In the genomic region with DNA sequence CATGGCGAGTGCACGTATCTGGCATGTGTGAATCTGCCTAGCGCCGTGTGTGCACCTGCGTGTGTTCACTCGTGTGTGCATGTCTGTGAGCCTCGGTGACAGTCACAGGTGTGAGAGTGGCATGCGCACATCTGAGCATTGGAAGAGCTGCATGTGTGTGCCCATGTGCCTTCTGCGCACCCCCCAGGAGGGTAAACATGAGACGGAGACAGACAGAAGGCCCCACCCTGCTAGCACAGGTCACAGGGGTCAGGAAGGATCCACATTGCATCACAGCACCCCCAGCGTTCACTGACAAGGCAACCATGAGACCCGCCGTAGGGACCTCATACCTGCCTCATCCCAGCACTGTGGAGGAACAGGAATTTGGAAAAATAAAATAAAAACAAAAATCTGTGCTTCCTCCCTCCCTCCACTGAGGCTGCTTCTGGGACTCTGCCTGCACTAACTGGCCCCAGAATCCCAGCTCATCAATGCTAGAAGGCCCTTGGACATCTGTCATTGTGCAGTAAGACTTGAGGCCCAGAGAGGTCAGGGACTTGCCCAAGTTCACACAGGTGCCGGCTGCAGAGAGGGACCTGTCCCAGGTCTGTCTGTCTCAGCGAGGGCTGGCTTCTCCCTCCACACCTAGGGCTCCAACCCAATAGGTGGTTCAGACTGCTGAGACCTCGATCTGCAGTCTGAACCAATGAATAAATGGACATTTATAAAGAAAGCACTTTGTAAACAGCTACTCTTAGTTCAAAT, we compare ENCODE assay signal across 36 cellular contexts.
"Had no signal": no experiment of that assay in that cellular context is flagged by ENCODE, and none has a peak within 500 bp of the region (broad histone marks: within the 10 kb centered on the region; RNA-seq: fewer than 3 reads in every experiment).

No MANE protein-coding gene starts in this region.

- H3K9me3 Mint-ChIP-seq: activated CD4-positive, alpha-beta T cell treated with anti-CD3 and anti-CD28 coated beads, Interleukin-2, amount 10 ng/mL, durations not matched to agents 7 days and 5 days; activated naive CD4-positive, alpha-beta T cell treated with anti-CD3 and anti-CD28 coated beads for 36 hours; activated naive CD4-positive, alpha-beta T cell treated with anti-CD3 and anti-CD28 coated beads, Interleukin-2, amount 50 U/mL, for 72 hours; activated T-cell treated with anti-CD3 and anti-CD28 coated beads, Interleukin-2, amount 50 U/mL, for 4 hours; activated T-helper 1 cell treated with anti-CD3 and anti-CD28 coated beads, Interleukin-12 subunit alpha, Interleukin-12 subunit beta, Interleukin-2, Interleukin-4 antibody, amounts not matched to agents 30 ng/mL and 10 ng/mL and 1 ng/mL, durations not matched to agents 14 hours and 24 hours and 36 hours; T-helper 2 cell treated with Interferon-gamma antibody and Interleukin-4, amounts not matched to agents 5 μg/mL and 100 μg/mL, for 36 hours had no signal

- H3K4me3 Mint-ChIP-seq: activated CD4-positive, alpha-beta T cell treated with anti-CD3 and anti-CD28 coated beads for 36 hours; activated CD4-positive, alpha-beta T cell treated with anti-CD3 and anti-CD28 coated beads, Interleukin-2, amount 10 ng/mL, durations not matched to agents 7 days and 5 days; activated CD8-positive, alpha-beta T cell treated with anti-CD3 and anti-CD28 coated beads, Interleukin-2, amount 10 ng/mL, durations not matched to agents 7 days and 5 days; activated naive CD4-positive, alpha-beta T cell treated with anti-CD3 and anti-CD28 coated beads for 36 hours; activated T-cell treated with anti-CD3 and anti-CD28 coated beads, Interleukin-2, amount 50 U/mL, for 4 hours; activated T-helper 1 cell treated with anti-CD3 and anti-CD28 coated beads, Interleukin-12 subunit alpha, Interleukin-12 subunit beta, Interleukin-2, Interleukin-4 antibody, amounts not matched to agents 30 ng/mL and 10 ng/mL and 1 ng/mL, durations not matched to agents 14 hours and 24 hours and 36 hours; T-helper 2 cell treated with Interferon-gamma antibody and Interleukin-4, amounts not matched to agents 5 μg/mL and 100 μg/mL, for 36 hours had no signal

- DNase-seq: activated CD4-positive, alpha-beta T cell treated with anti-CD3 and anti-CD28 coated beads for 36 hours; activated CD4-positive, alpha-beta T cell treated with anti-CD3 and anti-CD28 coated beads, Interleukin-2, amount 10 ng/mL, durations not matched to agents 7 days and 5 days; activated CD4-positive, alpha-beta T cell treated with anti-CD3 and anti-CD28 coated beads, Interleukin-2, amount 50 U/mL, for 48 hours; activated CD8-positive, alpha-beta T cell treated with anti-CD3 and anti-CD28 coated beads, Interleukin-2, amount 10 ng/mL, durations not matched to agents 7 days and 5 days; activated gamma-delta T cell treated with Interleukin-2 at 50 U/mL for 16 hours; activated naive CD4-positive, alpha-beta T cell treated with anti-CD3 and anti-CD28 coated beads for 36 hours; activated T-cell treated with anti-CD3 and anti-CD28 coated beads for 4 hours; activated T-cell treated with anti-CD3 and anti-CD28 coated beads, Interleukin-2, amount 50 U/mL, for 4 hours; adrenal gland; body of pancreas; caudate nucleus; cerebellar nuclear complex; Kasumi-1; KBM-7; MG63; NCI-H1048; NCI-H1105 treated with DMSO at 0.1 percent for 48 hours; NCI-H1436; NCI-H1694; NCI-H2029; NCI-H2107; NCI-H2171; NCI-H510A; NCI-H526; NCI-H748 treated with DMSO at 0.1 percent for 48 hours; OCI-M1; SHP77; SJCRH30 had no signal

- FAIRE-seq: astrocyte, bronchial epithelial cell, TTC549 had no signal

- H3K9me3 ChIP-seq: adrenal gland, body of pancreas, MG63, SJCRH30 had no signal

- H3K27ac Mint-ChIP-seq: activated CD4-positive, alpha-beta T cell treated with anti-CD3 and anti-CD28 coated beads, Interleukin-2, amount 10 ng/mL, durations not matched to agents 7 days and 5 days; activated CD8-positive, alpha-beta T cell treated with anti-CD3 and anti-CD28 coated beads, Interleukin-2, amount 10 ng/mL, durations not matched to agents 7 days and 5 days; activated naive CD4-positive, alpha-beta T cell treated with anti-CD3 and anti-CD28 coated beads for 36 hours; activated T-helper 1 cell treated with anti-CD3 and anti-CD28 coated beads, Interleukin-12 subunit alpha, Interleukin-12 subunit beta, Interleukin-2, Interleukin-4 antibody, amounts not matched to agents 30 ng/mL and 10 ng/mL and 1 ng/mL, durations not matched to agents 14 hours and 24 hours and 36 hours; T-helper 2 cell treated with Interferon-gamma antibody and Interleukin-4, amounts not matched to agents 5 μg/mL and 100 μg/mL, for 36 hours had no signal

- H3K27me3 ChIP-seq: adrenal gland, body of pancreas, MG63, SJCRH30 had no signal

- H3K27ac ChIP-seq: adrenal gland, body of pancreas, SJCRH30, SK-N-MC had no signal

- H3K27me3 Mint-ChIP-seq: activated CD4-positive, alpha-beta T cell treated with anti-CD3 and anti-CD28 coated beads for 36 hours; activated CD4-positive, alpha-beta T cell treated with anti-CD3 and anti-CD28 coated beads, Interleukin-2, amount 10 ng/mL, durations not matched to agents 7 days and 5 days had no signal

- H3K4me3 ChIP-seq: adrenal gland, body of pancreas, MG63, SJCRH30, SK-N-MC had no signal

- ATAC-seq: activated CD4-positive, alpha-beta T cell treated with anti-CD3 and anti-CD28 coated beads for 36 hours; activated CD4-positive, CD25-positive, alpha-beta regulatory T cell treated with anti-CD3 and anti-CD28 coated beads, Interleukin-2, amount 50 U/mL, for 24 hours; activated CD8-positive, alpha-beta T cell treated with anti-CD3 and anti-CD28 coated beads, Interleukin-2, amount 10 ng/mL, durations not matched to agents 7 days and 5 days; activated naive CD4-positive, alpha-beta T cell treated with anti-CD3 and anti-CD28 coated beads, Interleukin-2, amount 50 U/mL, for 72 hours; activated T-cell treated with anti-CD3 and anti-CD28 coated beads, Interleukin-2, amount 50 U/mL, for 4 hours; body of pancreas had no signal

- H3K36me3 ChIP-seq: adrenal gland, SJCRH30 had no signal
